ENCODE assay signal across 18 cellular contexts in the genomic region with DNA sequence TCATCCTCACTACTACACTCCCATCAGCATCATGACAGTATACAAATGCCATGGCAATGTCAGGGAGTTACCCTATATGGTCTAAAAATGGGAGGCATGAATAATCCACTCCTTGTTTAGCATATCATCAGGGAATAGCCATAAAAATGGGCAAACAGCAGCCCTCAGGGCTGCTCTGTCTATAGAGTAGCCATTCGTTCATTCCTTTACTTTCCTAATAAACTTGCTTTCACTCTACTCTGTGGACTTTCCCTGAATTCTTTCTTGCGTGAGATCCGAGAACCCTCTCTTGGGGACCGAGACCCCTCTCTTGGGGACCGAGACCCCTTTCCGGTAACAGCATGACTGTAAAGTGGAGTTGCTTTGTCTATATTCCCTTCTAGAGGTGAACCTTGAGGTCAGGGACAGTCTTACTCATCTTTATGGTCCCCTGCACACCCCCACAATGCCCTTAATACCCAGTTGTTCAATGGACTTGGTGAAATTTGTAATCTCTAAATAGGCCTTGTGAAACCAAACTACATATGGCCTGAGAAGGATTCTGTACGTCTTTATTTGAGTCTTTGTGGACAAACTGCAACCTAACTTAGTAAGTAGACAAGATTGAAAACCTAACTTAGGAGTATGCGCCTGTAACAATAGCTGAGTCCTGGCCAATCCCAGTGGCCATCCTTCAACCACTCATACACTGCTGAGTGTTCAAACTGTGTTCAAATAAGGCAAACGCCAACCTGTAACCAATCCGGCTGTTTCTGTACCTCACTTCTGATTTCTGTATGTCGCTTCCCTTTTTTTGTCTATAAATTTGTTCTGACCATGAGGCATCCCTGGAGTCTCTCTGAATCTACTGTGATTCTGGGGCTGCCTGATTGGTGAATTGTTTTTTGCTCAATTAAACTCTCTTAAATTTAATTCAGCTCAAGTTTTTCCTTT. TPM values are rescaled to one million over a fixed set of nuclear protein-coding genes. Genes with fewer than 3 reads are reported as not detected.
DNase-seq lines count a peak whose midpoint lies in the region; ATAC-seq, FAIRE-seq and TF ChIP-seq lines count a peak whose summit lies in the region.
"Had no signal": no experiment of that assay in that cellular context is flagged by ENCODE, and none has a peak within 500 bp of the region (broad histone marks: within the 10 kb centered on the region; RNA-seq: fewer than 3 reads in every experiment).

No MANE protein-coding gene starts in this region.

- no peaks in the 10 kb centered on the region for H3K36me3 Mint-ChIP-seq in activated T-helper 17 cell treated with anti-CD3 and anti-CD28 coated beads, Interleukin-2, amount 50 U/mL, for 72 hours (ENCODE audit: low read depth)

- H3K27ac Mint-ChIP-seq in activated T-helper 17 cell treated with anti-CD3 and anti-CD28 coated beads, Interleukin-2, amount 50 U/mL, for 72 hours, result no peak overlapping the region
- H3K27ac Mint-ChIP-seq: activated naive CD8-positive, alpha-beta T cell treated with anti-CD3 and anti-CD28 coated beads, Interleukin-2, amount 50 U/mL, for 24 hours had no signal

- no peaks in the 10 kb centered on the region for H3K4me1 Mint-ChIP-seq in activated T-helper 17 cell treated with anti-CD3 and anti-CD28 coated beads, Interleukin-2, amount 50 U/mL, for 72 hours
- H3K4me1 Mint-ChIP-seq: activated naive CD8-positive, alpha-beta T cell treated with anti-CD3 and anti-CD28 coated beads, Interleukin-2, amount 50 U/mL, for 24 hours had no signal

- DNase-seq in GM12891 (ENCODE audit: insufficient read length, low spot score) (no peak), epithelial cell of prostate (ENCODE audit: low read depth, low spot score) (no peak), hepatic stellate cell (ENCODE audit: low spot score) (no peak), dedifferentiated amniotic fluid mesenchymal stem cell (ENCODE audit: extremely low spot score) (no peak)
- DNase-seq: activated CD4-positive, alpha-beta T cell treated with anti-CD3 and anti-CD28 coated beads, Interleukin-2, amount 50 U/mL, for 1 hour; activated naive CD8-positive, alpha-beta T cell treated with anti-CD3 and anti-CD28 coated beads, Interleukin-2, amount 50 U/mL, for 24 hours; activated T-cell treated with anti-CD3 and anti-CD28 coated beads, Interleukin-2, amount 50 U/mL, for 4 hours; central memory CD4-positive, alpha-beta T cell; NCI-H2029; occipital lobe; SJCRH30; stimulated activated naive CD4-positive, alpha-beta T cell treated with Interleukin-2 at 50 U/mL for 16 hours; uterus had no signal

- TF ChIP-seq POLR2A in GM12891 (IDR thresholded peaks at IDR 0.05; ENCODE audit: low read depth, low read length), result no peak

- no peaks in the 10 kb centered on the region for H3K9me3 Mint-ChIP-seq in activated T-helper 17 cell treated with anti-CD3 and anti-CD28 coated beads, Interleukin-2, amount 50 U/mL, for 72 hours
- H3K9me3 Mint-ChIP-seq: activated naive CD8-positive, alpha-beta T cell treated with anti-CD3 and anti-CD28 coated beads, Interleukin-2, amount 50 U/mL, for 24 hours; activated T-cell treated with anti-CD3 and anti-CD28 coated beads, Interleukin-2, amount 50 U/mL, for 4 hours had no signal

- peak; percentile 60 for ATAC-seq in GM21786 (IDR thresholded peaks at IDR 0.05; ENCODE audit: unreplicated experiment)
- ATAC-seq in HG03108 (IDR thresholded peaks at IDR 0.05; ENCODE audit: unreplicated experiment), result peak; percentile 63
- ATAC-seq in activated T-helper 17 cell treated with anti-CD3 and anti-CD28 coated beads, Interleukin-2, amount 50 U/mL, for 72 hours (replicated peaks), result no peak
- ATAC-seq in SK-N-SH treated with all-trans-retinoic acid at 6 μM for 48 hours, result no peak; the same call in 2 of the 3 replicates
- ATAC-seq: activated naive CD8-positive, alpha-beta T cell treated with anti-CD3 and anti-CD28 coated beads, Interleukin-2, amount 50 U/mL, for 24 hours; activated T-cell treated with anti-CD3 and anti-CD28 coated beads, Interleukin-2, amount 50 U/mL, for 4 hours had no signal

- no peak overlapping the region for H3K4me3 Mint-ChIP-seq in activated T-helper 17 cell treated with anti-CD3 and anti-CD28 coated beads, Interleukin-2, amount 50 U/mL, for 72 hours
- H3K4me3 Mint-ChIP-seq: activated naive CD8-positive, alpha-beta T cell treated with anti-CD3 and anti-CD28 coated beads, Interleukin-2, amount 50 U/mL, for 24 hours; activated T-cell treated with anti-CD3 and anti-CD28 coated beads, Interleukin-2, amount 50 U/mL, for 4 hours had no signal

- H3K27me3 Mint-ChIP-seq in activated T-helper 17 cell treated with anti-CD3 and anti-CD28 coated beads, Interleukin-2, amount 50 U/mL, for 72 hours, result peaks cover 4% of the 10 kb centered on the region

- no peak for FAIRE-seq in GM12891 (lab: Jason Lieb, UNC)
- FAIRE-seq: G401.6 had no signal

- H3K27ac ChIP-seq in epithelial cell of prostate, result peak overlapping the region; percentile 99
- H3K27ac ChIP-seq: SJCRH30, uterus had no signal

TF ChIP-seq in GM12891, 5 proteins besides CTCF, POLR2A, EP300 and RAD21:
- TF ChIP-seq TAF1 (IDR thresholded peaks at IDR 0.05; ENCODE audit: low read depth, low read length), result no peak
- peak; percentile 80 for TF ChIP-seq PAX5 (IDR thresholded peaks at IDR 0.05; ENCODE audit: insufficient read depth, low read length, severe bottlenecking)
- no peak for TF ChIP-seq POU2F2 (IDR thresholded peaks at IDR 0.05; ENCODE audit: low read depth, low read length)
- TF ChIP-seq POLR2AphosphoS5 (IDR thresholded peaks at IDR 0.05; ENCODE audit: low read depth, low read length), result no peak
- no peak for TF ChIP-seq SPI1 (IDR thresholded peaks at IDR 0.05; ENCODE audit: low read depth, low read length)

TF ChIP-seq in SK-N-SH treated with all-trans-retinoic acid at 6 μM for 48 hours, 23 proteins besides CTCF, POLR2A, EP300 and RAD21 (continues in another document):
- TF ChIP-seq CREB5 (CRISPR knock-in tag; IDR thresholded peaks at IDR 0.05; ENCODE audit: low read depth) (no peak), ESRRG (CRISPR knock-in tag; IDR thresholded peaks at IDR 0.05) (no peak), SNAI2 (CRISPR knock-in tag; IDR thresholded peaks at IDR 0.05) (no peak), TCF4 (CRISPR knock-in tag; IDR thresholded peaks at IDR 0.05; ENCODE audit: borderline replicate concordance) (no peak), CSRNP3 (CRISPR knock-in tag; IDR thresholded peaks at IDR 0.05) (no peak), TOX (CRISPR knock-in tag; IDR thresholded peaks at IDR 0.05; ENCODE audit: borderline replicate concordance) (no peak), RARB (CRISPR knock-in tag; IDR thresholded peaks at IDR 0.05) (no peak), GLIS3 (CRISPR knock-in tag; IDR thresholded peaks at IDR 0.05) (no peak), ZNF8 (CRISPR knock-in tag; IDR thresholded peaks at IDR 0.05) (no peak), BACH2 (CRISPR knock-in tag; IDR thresholded peaks at IDR 0.05; ENCODE audit: borderline replicate concordance) (no peak), OSR1 (CRISPR knock-in tag; IDR thresholded peaks at IDR 0.05) (no peak), PPARA (CRISPR knock-in tag; IDR thresholded peaks at IDR 0.05; ENCODE audit: borderline replicate concordance) (no peak), ARNTL (CRISPR knock-in tag; IDR thresholded peaks at IDR 0.05; ENCODE audit: borderline replicate concordance, low read depth) (no peak), ZNF70 (CRISPR knock-in tag; IDR thresholded peaks at IDR 0.05) (no peak)

RNA-seq across cellular contexts. Expression of gene UBTD2, which starts 32.3 kb away (rescaled TPM):
- 6.5 TPM for polyA plus RNA-seq in GM12891 (2012; ENCODE audit: low read depth, missing spikeins)
- total RNA-seq in activated T-helper 17 cell treated with anti-CD3 and anti-CD28 coated beads, Interleukin-2, amount 50 U/mL, for 72 hours, result 1 to 10 TPM; 7.7 to 8.3 TPM

Comparison
In these comparisons a context has a peak if more than half of its experiments do, and no peak if none do; other contexts are left out.
1. ATAC-seq: peak in GM21786 (single experiment) and HG03108 (single experiment); none in activated T-helper 17 cell treated with anti-CD3 and anti-CD28 coated beads, Interleukin-2, amount 50 U/mL, for 72 hours (single experiment) and SK-N-SH treated with all-trans-retinoic acid at 6 μM for 48 hours (single experiment).